Comparison of ENCODE assay signal across 22 cellular contexts in the genomic region with DNA sequence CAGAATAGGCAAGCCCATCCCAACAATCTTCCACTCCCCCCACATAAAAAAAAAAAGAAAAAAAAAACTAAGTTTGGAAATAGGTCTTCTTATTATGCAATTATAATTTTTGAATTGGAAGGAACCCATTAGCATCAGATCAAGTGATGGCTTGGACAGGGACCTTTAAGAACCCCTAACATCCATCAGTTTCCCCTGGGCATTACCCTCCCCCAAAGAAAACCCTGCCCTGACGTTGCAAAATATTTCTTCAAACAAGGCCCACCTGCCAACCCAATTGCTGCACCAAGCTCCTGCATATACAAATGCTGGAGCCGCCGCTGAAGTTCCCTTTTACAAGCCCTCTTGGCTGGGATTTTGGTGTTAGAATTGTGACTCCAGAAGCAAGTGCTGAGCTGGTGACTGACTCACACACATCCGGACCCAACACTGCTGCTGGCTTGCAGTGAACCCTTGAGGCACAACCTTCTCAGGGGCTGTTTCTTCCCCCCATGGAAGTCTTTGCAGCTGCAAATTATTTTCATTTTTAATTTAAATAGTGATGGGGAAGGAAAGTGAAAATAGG. TPM values are rescaled to one million over a fixed set of nuclear protein-coding genes. Genes with fewer than 3 reads are reported as not detected.
A peak's percentile ranks its signal among the peaks of the same experiment; 100 is the strongest.
DNase-seq lines count a peak whose midpoint lies in the region; ATAC-seq and TF ChIP-seq lines count a peak whose summit lies in the region.
"Had no signal": no experiment of that assay in that cellular context is flagged by ENCODE, and none has a peak within 500 bp of the region (broad histone marks: within the 10 kb centered on the region; RNA-seq: fewer than 3 reads in every experiment).

No MANE protein-coding gene starts in this region.

- DNase-seq in Right ventricle myocardium inferior (ENCODE audit: missing footprints) = no peak
- DNase-seq in cardiac septum (ENCODE audit: low spot score) = no peak
- DNase-seq in brain microvascular endothelial cell = peak; percentile 22
- peak; percentile 61 for DNase-seq in iris pigment epithelial cell (ENCODE audit: low read depth)
- no peak for DNase-seq in upper lobe of right lung
- DNase-seq in SHP77 (lab: John Stamatoyannopoulos, UW) = no peak
- no peak for DNase-seq in CD8-positive, alpha-beta T cell
- DNase-seq in GM23338 (ENCODE audit: low spot score) = no peak
- DNase-seq: activated CD4-positive, CD25-positive, alpha-beta regulatory T cell; Caco-2; caudate nucleus; endodermal cell; naive thymus-derived CD4-positive, alpha-beta T cell; NCI-H1694; NCI-H446 treated with DMSO at 0.1 percent for 48 hours; stimulated activated CD4-positive, alpha-beta T cell treated with anti-CD3 and anti-CD28 coated beads, Interleukin-2, amount 100 ng/mL, for 24 hours; stimulated activated CD8-positive, alpha-beta memory T cell treated with anti-CD3 and anti-CD28 coated beads, Interleukin-4, amount 100 ng/mL, for 48 hours; trophoblast cell had no signal

- peaks cover 29% of the 10 kb centered on the region for H3K4me1 ChIP-seq in upper lobe of right lung
- peaks cover 4% of the 10 kb centered on the region for H3K4me1 ChIP-seq in CD8-positive, alpha-beta T cell (ENCODE audit: insufficient read depth, low read length)
- H3K4me1 ChIP-seq in GM23338 (ENCODE audit: insufficient read depth) = no peaks in the 10 kb centered on the region
- H3K4me1 ChIP-seq: A549, Caco-2 had no signal

- H3K9me3 ChIP-seq in upper lobe of right lung = no peaks in the 10 kb centered on the region
- no peaks in the 10 kb centered on the region for H3K9me3 ChIP-seq in CD8-positive, alpha-beta T cell (ENCODE audit: low read length)
- H3K9me3 ChIP-seq: A549, Caco-2 had no signal

- H3K4me3 ChIP-seq in brain microvascular endothelial cell (ENCODE audit: low read depth, low read length) = no peak overlapping the region
- no peak overlapping the region for H3K4me3 ChIP-seq in upper lobe of right lung
- H3K4me3 ChIP-seq in CD8-positive, alpha-beta T cell (ENCODE audit: low read depth, low read length) = no peak overlapping the region
- H3K4me3 ChIP-seq in GM23338 = no peak overlapping the region
- H3K4me3 ChIP-seq: A549, K562 had no signal

- H3K4me1 Mint-ChIP-seq in CD8-positive, alpha-beta T cell (ENCODE audit: low read depth) = no peaks in the 10 kb centered on the region
- H3K4me1 Mint-ChIP-seq in GM23338 = no peaks in the 10 kb centered on the region
- H3K4me1 Mint-ChIP-seq: endodermal cell had no signal

- H3K27me3 Mint-ChIP-seq in CD8-positive, alpha-beta T cell (ENCODE audit: low read depth) = peaks cover 2% of the 10 kb centered on the region
- H3K27me3 Mint-ChIP-seq in GM23338 (ENCODE audit: insufficient read depth, low read depth, poor library complexity) = peaks cover 3% of the 10 kb centered on the region
- H3K27me3 Mint-ChIP-seq: activated naive CD4-positive, alpha-beta T cell treated with anti-CD3 and anti-CD28 coated beads, Interleukin-2, amount 50 U/mL, for 24 hours had no signal

- no peaks in the 10 kb centered on the region for H4K20me1 ChIP-seq in GM23338 (replicated peaks; ENCODE audit: insufficient read depth)

- H3K79me2 ChIP-seq in GM23338 (replicated peaks; ENCODE audit: insufficient read depth) = no peaks in the 10 kb centered on the region

- TF ChIP-seq CTCF in brain microvascular endothelial cell (IDR thresholded peaks at IDR 0.05; ENCODE audit: low read depth, low read length, missing control alignments) = no peak
- no peak for TF ChIP-seq CTCF in upper lobe of right lung (IDR thresholded peaks at IDR 0.05)
- no peak for TF ChIP-seq CTCF in CD8-positive, alpha-beta T cell (IDR thresholded peaks at IDR 0.05)
- no peak for TF ChIP-seq CTCF in GM23338 (conservative IDR thresholded peaks at IDR 0.05; ENCODE audit: low read depth in 2 of 2)

- peak; percentile 24 for ATAC-seq in Right ventricle myocardium inferior
- ATAC-seq in upper lobe of right lung = no peak
- ATAC-seq in CD8-positive, alpha-beta T cell = no peak
- ATAC-seq in GM23338 = no peak
- ATAC-seq: A549; K562; left colon; naive thymus-derived CD4-positive, alpha-beta T cell had no signal

- H3K9me2 ChIP-seq in GM23338 (ENCODE audit: insufficient read depth) = peaks cover 7% of the 10 kb centered on the region; the same call in 1 of the 2 replicates

- CTCF ChIA-PET in CD8-positive, alpha-beta T cell (lab: Charles Lee) = interaction anchor here (1.7 kb wide), 1 partner anchor 7 kb away, joined by 5 read pairs; no protein-coding TSS in a partner anchor

- intact Hi-C loops in Right ventricle myocardium inferior (cut with DNase I) (loop anchor here (5.0 kb wide), 1 partner anchor 38 kb away; no protein-coding TSS in a partner anchor), cardiac septum (cut with DNase I) (no loop called here), upper lobe of right lung (cut with DNase I) (no loop called here)
- intact Hi-C loops in CD8-positive, alpha-beta T cell (cut with DNase I, micrococcal nuclease) = no loop called here

- H3K27ac Mint-ChIP-seq in CD8-positive, alpha-beta T cell = no peak overlapping the region
- no peak overlapping the region for H3K27ac Mint-ChIP-seq in GM23338
- H3K27ac Mint-ChIP-seq: activated naive CD4-positive, alpha-beta T cell treated with anti-CD3 and anti-CD28 coated beads, Interleukin-2, amount 50 U/mL, for 24 hours; endodermal cell; naive thymus-derived CD4-positive, alpha-beta T cell had no signal

- H3K36me3 Mint-ChIP-seq in CD8-positive, alpha-beta T cell = no peaks in the 10 kb centered on the region
- no peaks in the 10 kb centered on the region for H3K36me3 Mint-ChIP-seq in GM23338 (ENCODE audit: low read depth)
- H3K36me3 Mint-ChIP-seq: activated naive CD4-positive, alpha-beta T cell treated with anti-CD3 and anti-CD28 coated beads, Interleukin-2, amount 50 U/mL, for 24 hours; naive thymus-derived CD4-positive, alpha-beta T cell had no signal

- POLR2A ChIA-PET in CD8-positive, alpha-beta T cell (lab: Charles Lee) = no interaction called here

- H3K9me3 Mint-ChIP-seq in CD8-positive, alpha-beta T cell = no peaks in the 10 kb centered on the region
- no peaks in the 10 kb centered on the region for H3K9me3 Mint-ChIP-seq in GM23338
- H3K9me3 Mint-ChIP-seq: activated naive CD4-positive, alpha-beta T cell treated with anti-CD3 and anti-CD28 coated beads, Interleukin-2, amount 50 U/mL, for 24 hours; endodermal cell; naive thymus-derived CD4-positive, alpha-beta T cell had no signal

- H3K4me2 ChIP-seq in GM23338 = no peak overlapping the region
- H3K4me2 ChIP-seq: A549 had no signal

- H3K27me3 ChIP-seq in brain microvascular endothelial cell (replicated peaks) (no peaks in the 10 kb centered on the region), upper lobe of right lung (no peaks in the 10 kb centered on the region), GM23338 (ENCODE audit: insufficient read depth) (no peaks in the 10 kb centered on the region)
- no peaks in the 10 kb centered on the region for H3K27me3 ChIP-seq in CD8-positive, alpha-beta T cell (ENCODE audit: insufficient read depth, low read length)

- H3K27ac ChIP-seq in brain microvascular endothelial cell = no peak overlapping the region
- no peak overlapping the region for H3K27ac ChIP-seq in upper lobe of right lung
- H3K27ac ChIP-seq in CD8-positive, alpha-beta T cell (ENCODE audit: low read depth, low read length) = no peak overlapping the region
- H3K27ac ChIP-seq in GM23338 (ENCODE audit: low read depth) = no peak overlapping the region
- H3K27ac ChIP-seq: A549 had no signal

- H3K4me3 Mint-ChIP-seq in CD8-positive, alpha-beta T cell = no peak overlapping the region
- H3K4me3 Mint-ChIP-seq in GM23338 = no peak overlapping the region
- H3K4me3 Mint-ChIP-seq: activated naive CD4-positive, alpha-beta T cell treated with anti-CD3 and anti-CD28 coated beads, Interleukin-2, amount 50 U/mL, for 24 hours; endodermal cell; naive thymus-derived CD4-positive, alpha-beta T cell had no signal

- H2AFZ ChIP-seq in GM23338 = no peak overlapping the region

- no peaks in the 10 kb centered on the region for H3F3A ChIP-seq in GM23338 (replicated peaks; ENCODE audit: low read depth)

- H3K36me3 ChIP-seq in brain microvascular endothelial cell (replicated peaks) (no peaks in the 10 kb centered on the region), upper lobe of right lung (no peaks in the 10 kb centered on the region), GM23338 (ENCODE audit: insufficient read depth) (no peaks in the 10 kb centered on the region)
- H3K36me3 ChIP-seq in CD8-positive, alpha-beta T cell (ENCODE audit: insufficient read depth, low read length) = no peaks in the 10 kb centered on the region

- in situ Hi-C loops in brain microvascular endothelial cell (cut with HindIII; ENCODE audit: low pct_ligation_motif_present, low sequenced_read_pairs) = no loop called here

TF ChIP-seq in GM23338, 12 proteins besides CTCF, POLR2A, EP300 and RAD21 (continues in another document):
- TF ChIP-seq POLR2AphosphoS5 (IDR thresholded peaks at IDR 0.05; ENCODE audit: low read depth) = no peak
- no peak for TF ChIP-seq JUNB (IDR thresholded peaks at IDR 0.05; ENCODE audit: unreplicated experiment)
- TF ChIP-seq ZNF331 (CRISPR knock-in tag; IDR thresholded peaks at IDR 0.05; ENCODE audit: low read depth) = no peak

RNA-seq across cellular contexts. Expression of a gene that starts 56.1 kb away (rescaled TPM):
- total RNA-seq in Right ventricle myocardium inferior (46.9 TPM), cardiac septum (55.2 TPM), upper lobe of right lung (32.7 TPM)
- under 1 TPM; 0.11 to 0.19 TPM for total RNA-seq in CD8-positive, alpha-beta T cell
- total RNA-seq in GM23338 (2014; rRNA removed; shearing (Covaris generic)) = 4.7 and 5.7 TPM in 2 replicates
- 2.8 and 3.2 TPM in 2 replicates for polyA plus RNA-seq in GM23338 (2016; fragmentation: Nextera tagmentation; extraction: Ambion mirVana)

Comparison
In these comparisons a context has a peak if more than half of its experiments do, and no peak if none do; other contexts are left out.
1. DNase-seq: peak in brain microvascular endothelial cell (single experiment) and iris pigment epithelial cell (single experiment); none in Right ventricle myocardium inferior (single experiment), cardiac septum (single experiment), upper lobe of right lung (single experiment), SHP77 (0 of 2), CD8-positive, alpha-beta T cell (0 of 7) and GM23338 (single experiment).